ENCODE assay signal across 22 cellular contexts in the genomic region with DNA sequence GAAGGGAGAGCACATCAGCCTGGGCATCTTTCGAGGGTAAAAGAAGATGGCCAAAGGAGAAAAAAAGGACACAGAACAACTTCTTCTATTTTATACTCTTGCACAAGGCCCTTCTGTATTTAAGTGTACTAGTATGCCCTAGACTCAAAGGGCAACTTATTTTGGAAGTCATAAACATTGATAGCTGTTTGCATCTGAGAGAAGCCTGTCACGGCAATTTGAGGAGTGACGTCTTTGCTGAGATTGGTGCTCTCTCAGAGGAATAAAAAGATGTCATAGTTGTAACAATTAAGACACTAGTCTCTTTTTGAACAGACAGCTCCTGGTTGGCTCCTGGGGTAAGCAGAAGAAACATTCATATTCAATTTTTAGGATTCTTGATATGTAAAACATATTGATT.
"Had no signal": no experiment of that assay in that cellular context is flagged by ENCODE, and none has a peak within 500 bp of the region (broad histone marks: within the 10 kb centered on the region; RNA-seq: fewer than 3 reads in every experiment).

No MANE protein-coding gene starts in this region.

- DNase-seq: cortex of kidney; effector CD8-positive, alpha-beta T cell; effector memory CD8-positive, alpha-beta T cell; endodermal cell; heart left ventricle; hypothalamus; immature natural killer cell; islet precursor cell; kidney; kidney glomerular epithelial cell; left cardiac atrium; left lung; left ventricle myocardium superior; lower lobe of right lung; mesenchymal stem cell; mucosa of descending colon; naive B cell had no signal

- H2AFZ ChIP-seq: hepatocyte had no signal

- H3K27ac ChIP-seq: esophagus muscularis mucosa, gastroesophageal sphincter, heart left ventricle, hepatocyte, left lung, lower lobe of right lung had no signal

- H3K36me3 Mint-ChIP-seq: immature natural killer cell, mesothelial cell of epicardium, naive B cell had no signal

- ATAC-seq: effector memory CD8-positive, alpha-beta T cell; gastroesophageal sphincter; heart left ventricle; left cardiac atrium; left lung; left ventricle myocardium superior; lower lobe of right lung; mucosa of descending colon had no signal

- H3K9me3 ChIP-seq: esophagus muscularis mucosa, gastroesophageal sphincter, left lung, lower lobe of right lung had no signal

- H3K4me1 ChIP-seq: esophagus muscularis mucosa, gastroesophageal sphincter, heart left ventricle, left lung, lower lobe of right lung had no signal

- H3K36me3 ChIP-seq: esophagus muscularis mucosa, gastroesophageal sphincter, heart left ventricle, left lung, lower lobe of right lung had no signal

- H3K4me2 ChIP-seq: hepatocyte had no signal

- H3K4me3 ChIP-seq: esophagus muscularis mucosa, gastroesophageal sphincter, heart left ventricle, hepatocyte, left lung, lower lobe of right lung, mucosa of descending colon had no signal

- H3K4me1 Mint-ChIP-seq: endodermal cell, immature natural killer cell, mesothelial cell of epicardium, naive B cell had no signal

- H3K4me3 Mint-ChIP-seq: dendritic cell treated with granulocyte-macrophage colony-stimulating factor and Interleukin-4, amounts not matched to agents 40 ng/mL and 50 ng/mL, for 4 days; effector memory CD8-positive, alpha-beta T cell; endodermal cell; immature natural killer cell; mesothelial cell of epicardium; naive B cell had no signal

- H3K27ac Mint-ChIP-seq: dendritic cell treated with granulocyte-macrophage colony-stimulating factor and Interleukin-4, amounts not matched to agents 40 ng/mL and 50 ng/mL, for 4 days; effector memory CD8-positive, alpha-beta T cell; endodermal cell; immature natural killer cell; mesothelial cell of epicardium; naive B cell had no signal

- H3K27me3 ChIP-seq: esophagus muscularis mucosa, gastroesophageal sphincter, heart left ventricle, hepatocyte, left lung had no signal

- H3K9me3 Mint-ChIP-seq: endodermal cell, mesothelial cell of epicardium had no signal

- H3K27me3 Mint-ChIP-seq: dendritic cell treated with granulocyte-macrophage colony-stimulating factor and Interleukin-4, amounts not matched to agents 40 ng/mL and 50 ng/mL, for 4 days; effector memory CD8-positive, alpha-beta T cell; naive B cell had no signal

- H3K79me2 ChIP-seq: hepatocyte had no signal
